ENCODE assay signal across 1 cellular context in the genomic region with DNA sequence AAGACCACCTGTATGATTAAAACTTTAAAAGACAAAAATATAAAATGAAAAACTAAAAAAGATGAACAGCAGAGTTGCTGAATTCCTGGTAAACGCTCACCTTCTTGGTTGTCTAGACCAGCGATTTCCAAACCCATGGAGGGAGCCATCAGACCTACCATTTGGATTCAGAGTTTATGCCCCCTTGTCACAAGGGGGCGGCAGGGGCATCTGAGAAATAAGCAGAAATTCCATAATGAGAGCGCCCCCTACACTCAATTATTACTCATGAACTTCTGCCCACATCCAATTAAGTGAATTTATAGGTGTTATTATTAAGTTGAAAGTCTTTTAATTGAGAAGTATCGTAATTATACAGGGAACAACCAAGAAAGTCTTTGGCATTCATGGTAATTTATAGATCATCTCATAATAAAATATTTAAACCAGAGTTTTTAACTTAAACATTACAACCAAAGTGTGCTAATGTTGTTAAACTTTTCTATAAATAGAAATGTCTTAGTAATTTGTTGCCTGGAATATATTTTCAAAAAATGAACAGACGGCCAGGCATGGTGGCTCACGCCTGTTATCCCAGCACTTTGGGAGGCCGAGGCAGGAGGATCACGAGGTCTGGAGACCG.
TF ChIP-seq lines count a peak whose summit lies in the region.

No MANE protein-coding gene starts in this region.

TF ChIP-seq in H1, 55 proteins besides CTCF, POLR2A, EP300 and RAD21 (continued from another document):
- TF ChIP-seq ATF3 (IDR thresholded peaks at IDR 0.05; ENCODE audit: insufficient read depth, low read depth, low read length): 0 out of 2 replicates have a peak, but pooled peaks have one; percentile 39
- TF ChIP-seq SIX5 (IDR thresholded peaks at IDR 0.05; ENCODE audit: low read depth, low read length): no peak
- no peak for TF ChIP-seq SP4 (IDR thresholded peaks at IDR 0.05; ENCODE audit: low read length)
- no peak for TF ChIP-seq KDM4A (IDR thresholded peaks at IDR 0.05; ENCODE audit: low read depth, low read length, severe bottlenecking)
- no peak for TF ChIP-seq PHF8 (conservative IDR thresholded peaks at IDR 0.05; ENCODE audit: low read depth, low read length)
- no peak for TF ChIP-seq GTF2F1 (IDR thresholded peaks at IDR 0.05; ENCODE audit: borderline replicate concordance, low read depth, low read length)
- TF ChIP-seq MAX (IDR thresholded peaks at IDR 0.05): no peak
- TF ChIP-seq CBX8 (IDR thresholded peaks at IDR 0.05; ENCODE audit: borderline replicate concordance, low read depth, low read length): no peak
- TF ChIP-seq SAP30 (IDR thresholded peaks at IDR 0.05; ENCODE audit: insufficient read depth, insufficient replicate concordance, low read length): no peak
- TF ChIP-seq TAF1 (IDR thresholded peaks at IDR 0.05; ENCODE audit: low read depth, low read length): no peak
- TF ChIP-seq EGR1 (IDR thresholded peaks at IDR 0.05; ENCODE audit: borderline replicate concordance, low read depth, low read length): no peak
- no peak for TF ChIP-seq CHD7 (IDR thresholded peaks at IDR 0.05; ENCODE audit: insufficient replicate concordance, low read length)
- TF ChIP-seq SIN3A (conservative IDR thresholded peaks at IDR 0.05 in 1 of 2, IDR thresholded peaks at IDR 0.05 in 1 of 2; ENCODE audit: low read depth in 1 of 2, low read length in 2 of 2): no peak
- TF ChIP-seq KDM5A (IDR thresholded peaks at IDR 0.05; ENCODE audit: low read length): no peak
TF ChIP-seq in H1: peak in this region for 3.
